In the genomic region with DNA sequence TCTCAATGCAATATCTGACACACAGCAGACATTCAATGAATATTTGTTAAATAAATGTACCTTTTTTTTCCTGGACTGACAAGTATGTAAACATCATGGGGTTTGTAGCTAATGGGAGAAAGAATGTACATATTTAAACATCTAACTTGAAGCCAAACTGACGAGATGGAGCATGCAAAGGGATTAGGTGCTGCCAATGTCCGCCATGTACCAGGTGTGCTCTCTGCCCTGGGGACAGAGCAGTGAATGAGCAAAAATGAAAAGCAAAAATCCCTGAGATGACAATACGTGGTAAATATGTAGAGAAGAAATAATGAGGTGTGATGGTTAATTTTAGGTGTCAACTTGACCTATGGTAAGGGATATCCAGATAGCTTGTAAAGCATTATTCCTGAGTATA, we compare ENCODE assay signal across 40 cellular contexts.
"Had no signal": no experiment of that assay in that cellular context is flagged by ENCODE, and none has a peak within 500 bp of the region (broad histone marks: within the 10 kb centered on the region; RNA-seq: fewer than 3 reads in every experiment).

No MANE protein-coding gene starts in this region.

- H3K27me3 ChIP-seq: adrenal gland, ascending aorta, body of pancreas, brain microvascular endothelial cell, breast epithelium, cardiac muscle cell had no signal

- H3K36me3 ChIP-seq: adrenal gland, ascending aorta, brain microvascular endothelial cell, breast epithelium, cardiac muscle cell had no signal

- H3K4me1 ChIP-seq: adrenal gland, ascending aorta, body of pancreas, breast epithelium had no signal

- H3K27ac Mint-ChIP-seq: activated naive CD4-positive, alpha-beta T cell treated with anti-CD3 and anti-CD28 coated beads for 36 hours; activated naive CD4-positive, alpha-beta T cell treated with anti-CD3 and anti-CD28 coated beads, Interleukin-2, amount 10 ng/mL, durations not matched to agents 7 days and 5 days; activated naive CD4-positive, alpha-beta T cell treated with anti-CD3 and anti-CD28 coated beads, Interleukin-2, amount 50 U/mL, for 24 hours; activated naive CD4-positive, alpha-beta T cell treated with anti-CD3 and anti-CD28 coated beads, Interleukin-2, amount 50 U/mL, for 72 hours; activated naive CD8-positive, alpha-beta T cell; activated naive CD8-positive, alpha-beta T cell treated with anti-CD3 and anti-CD28 coated beads for 36 hours; activated naive CD8-positive, alpha-beta T cell treated with anti-CD3 and anti-CD28 coated beads, Interleukin-2, amount 10 ng/mL, durations not matched to agents 7 days and 5 days; activated naive CD8-positive, alpha-beta T cell treated with anti-CD3 and anti-CD28 coated beads, Interleukin-2, amount 50 U/mL, for 24 hours; activated T-cell treated with anti-CD3 and anti-CD28 coated beads, Interleukin-2, amount 50 U/mL, for 24 hours; activated T-cell treated with anti-CD3 and anti-CD28 coated beads, Interleukin-2, amount 50 U/mL, for 72 hours; activated T-helper 1 cell treated with anti-CD3 and anti-CD28 coated beads, Interleukin-12 subunit alpha, Interleukin-12 subunit beta, Interleukin-2, Interleukin-4 antibody, amounts not matched to agents 30 ng/mL and 10 ng/mL and 1 ng/mL, durations not matched to agents 14 hours and 24 hours and 36 hours; activated T-helper 17 cell treated with anti-CD3 and anti-CD28 coated beads, Interleukin-2, amount 50 U/mL, for 72 hours; activated T-helper 2 cell treated with anti-CD3 and anti-CD28 coated beads, Interferon-gamma antibody, Interleukin-2, Interleukin-4, amounts not matched to agents 10 μg/mL and 5 μg/mL and 100 μg/mL, durations not matched to agents 14 hours and 24 hours and 36 hours; brain had no signal

- H3K4me3 ChIP-seq: adrenal gland, ascending aorta, body of pancreas, breast epithelium, cardiac muscle cell had no signal

- ATAC-seq: activated naive CD4-positive, alpha-beta T cell treated with anti-CD3 and anti-CD28 coated beads, Interleukin-2, amount 50 U/mL, for 72 hours; activated naive CD8-positive, alpha-beta T cell treated with anti-CD3 and anti-CD28 coated beads, Interleukin-2, amount 50 U/mL, for 24 hours; activated T-cell treated with anti-CD3 and anti-CD28 coated beads, Interleukin-2, amount 50 U/mL, for 4 hours; activated T-cell treated with anti-CD3 and anti-CD28 coated beads, Interleukin-2, amount 50 U/mL, for 72 hours; activated T-helper 17 cell treated with anti-CD3 and anti-CD28 coated beads, Interleukin-2, amount 50 U/mL, for 72 hours; body of pancreas had no signal

- H3K27me3 Mint-ChIP-seq: activated naive CD4-positive, alpha-beta T cell treated with anti-CD3 and anti-CD28 coated beads, Interleukin-2, amount 10 ng/mL, durations not matched to agents 7 days and 5 days; activated naive CD4-positive, alpha-beta T cell treated with anti-CD3 and anti-CD28 coated beads, Interleukin-2, amount 50 U/mL, for 24 hours; activated naive CD8-positive, alpha-beta T cell treated with anti-CD3 and anti-CD28 coated beads for 36 hours; activated naive CD8-positive, alpha-beta T cell treated with anti-CD3 and anti-CD28 coated beads, Interleukin-2, amount 10 ng/mL, durations not matched to agents 7 days and 5 days; activated naive CD8-positive, alpha-beta T cell treated with anti-CD3 and anti-CD28 coated beads, Interleukin-2, amount 50 U/mL, for 24 hours; activated T-cell treated with anti-CD3 and anti-CD28 coated beads, Interleukin-2, amount 50 U/mL, for 24 hours; activated T-helper 17 cell treated with anti-CD3 and anti-CD28 coated beads, Interleukin-2, amount 50 U/mL, for 72 hours; central memory CD8-positive, alpha-beta T cell had no signal

- DNase-seq: activated effector memory CD4-positive, alpha-beta T cell treated with anti-CD3 and anti-CD28 coated beads, Interleukin-2, amount 50 U/mL, for 16 hours; activated effector memory CD4-positive, alpha-beta T cell treated with Interleukin-2 at 50 U/mL for 16 hours; activated gamma-delta T cell; activated gamma-delta T cell treated with Interleukin-2 at 50 U/mL for 16 hours; activated naive CD4-positive, alpha-beta T cell; activated naive CD4-positive, alpha-beta T cell treated with anti-CD3 and anti-CD28 coated beads for 36 hours; activated naive CD4-positive, alpha-beta T cell treated with anti-CD3 and anti-CD28 coated beads, Interleukin-2, amount 10 ng/mL, durations not matched to agents 7 days and 5 days; activated naive CD4-positive, alpha-beta T cell treated with anti-CD3 and anti-CD28 coated beads, Interleukin-2, amount 50 U/mL, for 16 hours; activated naive CD4-positive, alpha-beta T cell treated with Interleukin-2 at 50 U/mL for 16 hours; activated naive CD8-positive, alpha-beta T cell treated with anti-CD3 and anti-CD28 coated beads for 36 hours; activated naive CD8-positive, alpha-beta T cell treated with anti-CD3 and anti-CD28 coated beads, Interleukin-2, amount 10 ng/mL, durations not matched to agents 7 days and 5 days; activated naive CD8-positive, alpha-beta T cell treated with anti-CD3 and anti-CD28 coated beads, Interleukin-2, amount 50 U/mL, for 24 hours; activated T-cell treated with anti-CD3 and anti-CD28 coated beads for 4 hours; activated T-cell treated with anti-CD3 and anti-CD28 coated beads, Interleukin-2, amount 50 U/mL, for 1 hour; activated T-cell treated with anti-CD3 and anti-CD28 coated beads, Interleukin-2, amount 50 U/mL, for 24 hours; activated T-cell treated with anti-CD3 and anti-CD28 coated beads, Interleukin-2, amount 50 U/mL, for 4 hours; activated T-cell treated with anti-CD3 and anti-CD28 coated beads, Interleukin-2, amount 50 U/mL, for 48 hours; activated T-cell treated with anti-CD3 and anti-CD28 coated beads, Interleukin-2, amount 50 U/mL, for 72 hours; adrenal gland; amniotic stem cell; amygdala; anterior cingulate cortex; aorta; body of pancreas; brain microvascular endothelial cell; caudate nucleus; central memory CD4-positive, alpha-beta T cell; cerebellar nuclear complex had no signal

- H3K36me3 Mint-ChIP-seq: activated naive CD4-positive, alpha-beta T cell treated with anti-CD3 and anti-CD28 coated beads, Interleukin-2, amount 10 ng/mL, durations not matched to agents 7 days and 5 days; activated naive CD4-positive, alpha-beta T cell treated with anti-CD3 and anti-CD28 coated beads, Interleukin-2, amount 50 U/mL, for 24 hours; activated naive CD8-positive, alpha-beta T cell; activated naive CD8-positive, alpha-beta T cell treated with anti-CD3 and anti-CD28 coated beads for 36 hours; activated naive CD8-positive, alpha-beta T cell treated with anti-CD3 and anti-CD28 coated beads, Interleukin-2, amount 10 ng/mL, durations not matched to agents 7 days and 5 days; brain had no signal

- H3K4me1 Mint-ChIP-seq: activated naive CD4-positive, alpha-beta T cell treated with anti-CD3 and anti-CD28 coated beads, Interleukin-2, amount 10 ng/mL, durations not matched to agents 7 days and 5 days; activated naive CD4-positive, alpha-beta T cell treated with anti-CD3 and anti-CD28 coated beads, Interleukin-2, amount 50 U/mL, for 24 hours; activated naive CD8-positive, alpha-beta T cell treated with anti-CD3 and anti-CD28 coated beads for 36 hours; activated naive CD8-positive, alpha-beta T cell treated with anti-CD3 and anti-CD28 coated beads, Interleukin-2, amount 10 ng/mL, durations not matched to agents 7 days and 5 days; activated naive CD8-positive, alpha-beta T cell treated with anti-CD3 and anti-CD28 coated beads, Interleukin-2, amount 50 U/mL, for 24 hours; activated T-helper 17 cell treated with anti-CD3 and anti-CD28 coated beads, Interleukin-2, amount 50 U/mL, for 72 hours; brain; central memory CD8-positive, alpha-beta T cell had no signal

- FAIRE-seq: astrocyte had no signal

- H3K4me3 Mint-ChIP-seq: activated naive CD4-positive, alpha-beta T cell treated with anti-CD3 and anti-CD28 coated beads for 36 hours; activated naive CD4-positive, alpha-beta T cell treated with anti-CD3 and anti-CD28 coated beads, Interleukin-2, amount 10 ng/mL, durations not matched to agents 7 days and 5 days; activated naive CD4-positive, alpha-beta T cell treated with anti-CD3 and anti-CD28 coated beads, Interleukin-2, amount 50 U/mL, for 24 hours; activated naive CD8-positive, alpha-beta T cell; activated naive CD8-positive, alpha-beta T cell treated with anti-CD3 and anti-CD28 coated beads for 36 hours; activated naive CD8-positive, alpha-beta T cell treated with anti-CD3 and anti-CD28 coated beads, Interleukin-2, amount 10 ng/mL, durations not matched to agents 7 days and 5 days; activated naive CD8-positive, alpha-beta T cell treated with anti-CD3 and anti-CD28 coated beads, Interleukin-2, amount 50 U/mL, for 24 hours; activated T-cell treated with anti-CD3 and anti-CD28 coated beads, Interleukin-2, amount 50 U/mL, for 24 hours; activated T-cell treated with anti-CD3 and anti-CD28 coated beads, Interleukin-2, amount 50 U/mL, for 4 hours; activated T-cell treated with anti-CD3 and anti-CD28 coated beads, Interleukin-2, amount 50 U/mL, for 72 hours; activated T-helper 1 cell treated with anti-CD3 and anti-CD28 coated beads, Interleukin-12 subunit alpha, Interleukin-12 subunit beta, Interleukin-2, Interleukin-4 antibody, amounts not matched to agents 30 ng/mL and 10 ng/mL and 1 ng/mL, durations not matched to agents 14 hours and 24 hours and 36 hours; activated T-helper 17 cell treated with anti-CD3 and anti-CD28 coated beads, Interleukin-2, amount 50 U/mL, for 72 hours; brain; central memory CD8-positive, alpha-beta T cell had no signal

- H3K27ac ChIP-seq: adrenal gland, ascending aorta, body of pancreas, brain microvascular endothelial cell, breast epithelium, cardiac muscle cell had no signal
